ENCODE assay signal across 20 cellular contexts in the genomic region with DNA sequence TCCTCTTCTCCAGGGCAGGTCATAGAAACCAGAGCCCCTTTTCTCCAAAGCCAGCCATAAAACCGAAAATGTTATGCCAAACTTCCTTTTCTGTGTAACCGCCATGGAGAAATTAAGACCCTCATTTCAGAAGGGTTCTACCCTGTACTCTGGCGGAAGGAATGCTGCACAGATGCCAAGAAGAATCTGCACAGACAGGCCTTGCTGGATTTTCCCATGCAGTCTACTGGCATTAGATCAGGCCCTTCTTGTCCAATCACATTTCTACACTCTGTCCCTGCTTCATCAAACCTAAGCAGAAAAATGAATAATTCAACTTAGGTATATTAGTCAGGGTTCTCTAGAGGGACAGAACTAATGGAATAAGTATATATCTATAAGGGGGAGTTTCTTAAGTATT. TPM values are rescaled to one million over a fixed set of nuclear protein-coding genes. Genes with fewer than 3 reads are reported as not detected.
DNase-seq lines count a peak whose midpoint lies in the region; TF ChIP-seq lines count a peak whose summit lies in the region.
"Had no signal": no experiment of that assay in that cellular context is flagged by ENCODE, and none has a peak within 500 bp of the region (broad histone marks: within the 10 kb centered on the region; RNA-seq: fewer than 3 reads in every experiment).

No MANE protein-coding gene starts in this region.

- WGBS in trophoblast cell (ENCODE audit: extremely low coverage, insufficient coverage, insufficient read length), result no CpG with 5 or more reads among the region's 3 CpGs

- H2BK12ac ChIP-seq in trophoblast cell (ENCODE audit: low read length), result no peak overlapping the region

- no peak for TF ChIP-seq POLR2A in breast epithelium (IDR thresholded peaks at IDR 0.05)

- intact Hi-C loops in breast epithelium (cut with DNase I; ENCODE audit: low total_unique reads), result no loop called here

- no peak overlapping the region for H4K91ac ChIP-seq in trophoblast cell (ENCODE audit: low read depth, low read length)

- H3K27me3 ChIP-seq in breast epithelium (no peaks in the 10 kb centered on the region), trophoblast cell (ENCODE audit: insufficient read depth, low read length) (no peaks in the 10 kb centered on the region)

- H4K8ac ChIP-seq in trophoblast cell (ENCODE audit: low read depth, low read length), result no peak overlapping the region

- peaks cover 0 to 5% of the 10 kb centered on the region in 2 donors for H3K9me3 ChIP-seq in breast epithelium
- peaks cover 2% of the 10 kb centered on the region for H3K9me3 ChIP-seq in trophoblast cell (ENCODE audit: insufficient read depth, low read depth, low read length)

- no peak overlapping the region for H3K18ac ChIP-seq in trophoblast cell (ENCODE audit: low read length)

- H3K9ac ChIP-seq in trophoblast cell (ENCODE audit: low read length), result no peak overlapping the region

- no peak overlapping the region for H2AK5ac ChIP-seq in trophoblast cell (ENCODE audit: low read length)

- no peak overlapping the region for H2BK120ac ChIP-seq in trophoblast cell (ENCODE audit: insufficient read depth, low read length, poor library complexity)

- no peak overlapping the region for H4K12ac ChIP-seq in trophoblast cell (ENCODE audit: low read depth, low read length)

- TF ChIP-seq CTCF in breast epithelium (IDR thresholded peaks at IDR 0.05), result peak in 2 of 3 donors; percentile 20 to 27
- TF ChIP-seq CTCF in epithelial cell of esophagus (IDR thresholded peaks at IDR 0.05; ENCODE audit: insufficient read depth, low read depth, low read length, missing control alignments), result peak; percentile 17

- H3K79me1 ChIP-seq in trophoblast cell (ENCODE audit: low read length), result no peaks in the 10 kb centered on the region

- H3K4me1 ChIP-seq in breast epithelium (no peaks in the 10 kb centered on the region), trophoblast cell (ENCODE audit: control insufficient read depth in 1 of 2, insufficient read depth in 2 of 2, low read length in 2 of 2) (no peaks in the 10 kb centered on the region)

- H3K23ac ChIP-seq in trophoblast cell (ENCODE audit: low read length), result no peak overlapping the region

- no peak overlapping the region for H2AFZ ChIP-seq in trophoblast cell (ENCODE audit: insufficient read depth, low read length, poor library complexity)
- H2AFZ ChIP-seq: GM23338 had no signal

- H3K4me3 ChIP-seq in breast epithelium, result no peak overlapping the region
- H3K4me3 ChIP-seq in epithelial cell of esophagus (ENCODE audit: low read length), result no peak overlapping the region
- no peak overlapping the region for H3K4me3 ChIP-seq in trophoblast cell (ENCODE audit: low read depth, low read length)
- H3K4me3 ChIP-seq: GM23338 had no signal

- H3K79me2 ChIP-seq in trophoblast cell (ENCODE audit: control insufficient read depth, insufficient read depth, low read length, poor library complexity), result peaks cover 2% of the 10 kb centered on the region

- H3K27ac ChIP-seq in breast epithelium, result no peak overlapping the region
- H3K27ac ChIP-seq in trophoblast cell (ENCODE audit: low read depth, low read length), result no peak overlapping the region

- H3K4ac ChIP-seq in trophoblast cell (ENCODE audit: low read depth, low read length), result no peak overlapping the region

- no peak overlapping the region for H3K14ac ChIP-seq in trophoblast cell (ENCODE audit: low read length)

- no peak overlapping the region for H3K4me2 ChIP-seq in trophoblast cell (ENCODE audit: low read length)
- H3K4me2 ChIP-seq: GM23338 had no signal

- H2BK5ac ChIP-seq in trophoblast cell (ENCODE audit: low read depth, low read length, poor library complexity), result no peak overlapping the region

- DNase-seq in breast epithelium (ENCODE audit: low spot score in 2 of 2), result peak in 1 of 2 donors; percentile 45
- DNase-seq in epithelial cell of esophagus (ENCODE audit: low read depth), result no peak
- peak; percentile 38 to 59 for DNase-seq in trophoblast cell
- DNase-seq in A172 (ENCODE audit: low spot score), result no peak
- DNase-seq in T-helper 1 cell, result no peak
- DNase-seq in OCI-M2 (lab: John Stamatoyannopoulos, UW; ENCODE audit: unreplicated experiment), result no peak
- DNase-seq: ACHN; C1 segment of cervical spinal cord; Calu3; CD4-positive, alpha-beta memory T cell; COR-L47; DMS53; DMS79 treated with DMSO at 0.1 percent for 48 hours; GF-D8; H9 had no signal

- no peaks in the 10 kb centered on the region for H3K36me3 ChIP-seq in breast epithelium
- peaks cover 0 to 1% of the 10 kb centered on the region in 2 experiments for H3K36me3 ChIP-seq in trophoblast cell (ENCODE audit: control insufficient read depth in 1 of 2, insufficient read depth in 2 of 2, low read length in 2 of 2)

RNA-seq across cellular contexts. Expression of a gene that starts 43.2 kb away (rescaled TPM):
- total RNA-seq in breast epithelium, result not detected
- polyA plus RNA-seq in trophoblast cell (2013), result not detected in 2 replicates
- not detected in 2 replicates for total RNA-seq in A172 (2014; rRNA removed; shearing (Covaris generic))
- total RNA-seq: Calu3; CD4-positive, alpha-beta memory T cell; Daoy; G401; GM23338; H4; H9 had no signal
- polyA plus RNA-seq: BJ; CD4-positive, alpha-beta memory T cell; GM23338 had no signal

Comparison
In these comparisons a context has a peak if more than half of its experiments do, and no peak if none do; other contexts are left out.
1. DNase-seq: peak in trophoblast cell (2 of 2); none in epithelial cell of esophagus (single experiment), A172 (single experiment), T-helper 1 cell (0 of 5) and OCI-M2 (single experiment).